8 cellular contexts compared by ENCODE assay signal in genomic region chr9:86946712-86947145, GRCh38. TPM values are rescaled to one million over a fixed set of nuclear protein-coding genes. Genes with fewer than 3 reads are reported as not detected.
DNase-seq lines count a peak whose midpoint lies in the region; ATAC-seq and TF ChIP-seq lines count a peak whose summit lies in the region.

No MANE protein-coding gene starts in this region.

- in situ Hi-C loops in GM13977 (cut with MboI; ENCODE audit: low pct_unique_long_range_greater_than_20kb, low sequenced_read_pairs, unreplicated experiment) = no loop called here

- no peaks in the 10 kb centered on the region for H3K9me3 ChIP-seq in right lobe of liver

- intact Hi-C loops in right lobe of liver (cut with DNase I) = no loop called here

- peaks cover 39% of the 10 kb centered on the region for H3K27me3 Mint-ChIP-seq in central memory CD8-positive, alpha-beta T cell
- peaks cover 19% of the 10 kb centered on the region for H3K27me3 Mint-ChIP-seq in stimulated activated memory B cell treated with anti-CD40 and anti-IgM and Interleukin-4, amounts not matched to agents 10 μg/mL and 1 μg/mL and 100 μg/mL, for 72 hours

- H3K27me3 ChIP-seq in right lobe of liver = peaks cover 0 to under 1% of the 10 kb centered on the region in 2 donors

- peak overlapping the region; percentile 34 to 87 (median 67) for H3K27ac ChIP-seq in right lobe of liver

- peaks cover 0 to 28% (median 9%) of the 10 kb centered on the region in 4 donors for H3K4me1 ChIP-seq in right lobe of liver

- no peaks in the 10 kb centered on the region for H3K36me3 ChIP-seq in right lobe of liver

- H3K27ac Mint-ChIP-seq in central memory CD8-positive, alpha-beta T cell (ENCODE audit: low read depth) = no peak overlapping the region
- no peak overlapping the region for H3K27ac Mint-ChIP-seq in stimulated activated memory B cell treated with anti-CD40 and anti-IgM and Interleukin-4, amounts not matched to agents 10 μg/mL and 1 μg/mL and 100 μg/mL, for 72 hours

- H3K36me3 Mint-ChIP-seq in central memory CD8-positive, alpha-beta T cell (ENCODE audit: insufficient read depth) = peaks cover 5% of the 10 kb centered on the region
- H3K36me3 Mint-ChIP-seq in stimulated activated memory B cell treated with anti-CD40 and anti-IgM and Interleukin-4, amounts not matched to agents 10 μg/mL and 1 μg/mL and 100 μg/mL, for 72 hours = no peaks in the 10 kb centered on the region

- ATAC-seq in HG03045 (IDR thresholded peaks at IDR 0.05; ENCODE audit: unreplicated experiment) (peak; percentile 9), right lobe of liver (peak in 1 of 4 donors; percentile 1), HG03280 (IDR thresholded peaks at IDR 0.05; ENCODE audit: unreplicated experiment) (no peak)
- ATAC-seq in central memory CD8-positive, alpha-beta T cell (replicated peaks; ENCODE audit: extremely low read depth, poor library complexity, severe bottlenecking) = peak; percentile 5
- no peak for ATAC-seq in stimulated activated memory B cell treated with anti-CD40 and anti-IgM and Interleukin-4, amounts not matched to agents 10 μg/mL and 1 μg/mL and 100 μg/mL, for 72 hours

- H3K4me1 Mint-ChIP-seq in central memory CD8-positive, alpha-beta T cell = peaks cover 13% of the 10 kb centered on the region
- peaks cover 22% of the 10 kb centered on the region for H3K4me1 Mint-ChIP-seq in stimulated activated memory B cell treated with anti-CD40 and anti-IgM and Interleukin-4, amounts not matched to agents 10 μg/mL and 1 μg/mL and 100 μg/mL, for 72 hours

- WGBS in right lobe of liver (ENCODE audit: insufficient coverage, low coverage, low lambda C conversion rate, missing lambda C conversion rate) = 0% methylated on average over 1 of the region's 52 CpGs

- H3K4me3 Mint-ChIP-seq in central memory CD8-positive, alpha-beta T cell = peak overlapping the region; percentile 79
- H3K4me3 Mint-ChIP-seq in stimulated activated memory B cell treated with anti-CD40 and anti-IgM and Interleukin-4, amounts not matched to agents 10 μg/mL and 1 μg/mL and 100 μg/mL, for 72 hours = peak overlapping the region; percentile 76

- DNase-seq in GM13977 (ENCODE audit: low spot score) (peak; percentile 44), SW480 (ENCODE audit: low spot score) (peak; percentile 48), right lobe of liver (peak; percentile 42 to 73 (median 60)), NCI-H2196 (lab: John Stamatoyannopoulos, UW; ENCODE audit: unreplicated experiment) (no peak)
- DNase-seq in central memory CD8-positive, alpha-beta T cell (ENCODE audit: low spot score in 2 of 2) = peak; percentile 34 to 37

- TF ChIP-seq CTCF in GM13977 (IDR thresholded peaks at IDR 0.05; ENCODE audit: extremely low read depth, insufficient read depth, missing control alignments) (no peak), right lobe of liver (IDR thresholded peaks at IDR 0.05) (no peak)

- no peaks in the 10 kb centered on the region for H3K9me3 Mint-ChIP-seq in central memory CD8-positive, alpha-beta T cell
- no peaks in the 10 kb centered on the region for H3K9me3 Mint-ChIP-seq in stimulated activated memory B cell treated with anti-CD40 and anti-IgM and Interleukin-4, amounts not matched to agents 10 μg/mL and 1 μg/mL and 100 μg/mL, for 72 hours

- peak overlapping the region; percentile 68 to 77 (median 68) for H3K4me3 ChIP-seq in right lobe of liver

- TF ChIP-seq POLR2A in right lobe of liver (IDR thresholded peaks at IDR 0.05) = no peak

RNA-seq across cellular contexts. Expression of gene GAS1, which starts 0.6 kb away (rescaled TPM):
- total RNA-seq in right lobe of liver = 1 to 10 TPM in 5 of 6 experiments, under 1 TPM in 1; 0.93 to 3.7 (median 2.4) TPM

Comparison
In these comparisons a context has a peak if more than half of its experiments do, and no peak if none do; other contexts are left out.
1. ATAC-seq: peak in HG03045 (single experiment) and central memory CD8-positive, alpha-beta T cell (single experiment); none in stimulated activated memory B cell treated with anti-CD40 and anti-IgM and Interleukin-4, amounts not matched to agents 10 μg/mL and 1 μg/mL and 100 μg/mL, for 72 hours (single experiment) and HG03280 (single experiment).